Comparison of ENCODE assay signal across 8 cellular contexts in genomic region chr2:74503506-74504475, GRCh38. TPM values are rescaled to one million over a fixed set of nuclear protein-coding genes. Genes with fewer than 3 reads are reported as not detected.
A peak's percentile ranks its signal among the peaks of the same experiment; 100 is the strongest.
DNase-seq lines count a peak whose midpoint lies in the region; ATAC-seq, FAIRE-seq and TF ChIP-seq lines count a peak whose summit lies in the region.

No MANE protein-coding gene starts in this region.

- intact Hi-C loops in natural killer cell (cut with micrococcal nuclease), result loop anchor here (1.0 kb wide), 1 partner anchor 20 kb away; the partner anchor contains the start of gene TTC31

- H3K79me1 ChIP-seq in H1 (ENCODE audit: low read depth, low read length), result no peaks in the 10 kb centered on the region

- H3K27me3 ChIP-seq in ACC112 (ENCODE audit: insufficient read depth, low read length) (no peaks in the 10 kb centered on the region), MM.1S (replicated peaks; ENCODE audit: insufficient read depth, low read length) (peaks cover 14% of the 10 kb centered on the region), H1 (replicated peaks in 1 of 4; ENCODE audit: control insufficient read depth in 3 of 4, extremely low read depth in 1 of 4, insufficient read depth in 3 of 4, low read length in 3 of 4) (peaks cover 58 to 81% (median 79%) of the 10 kb centered on the region in 4 experiments)

- no peaks in the 10 kb centered on the region for H3K36me3 Mint-ChIP-seq in natural killer cell

- 9% methylated on average over 45 of the region's 45 CpGs; no CpG with 5 or more reads in 1 of the 2 experiments for WGBS in H1 (ENCODE audit: extremely low coverage in 1 of 2, insufficient coverage in 1 of 2, insufficient read length in 1 of 2, insufficient replicate concordance in 2 of 2, low coverage in 1 of 2, low lambda C conversion rate in 2 of 2, missing lambda C conversion rate in 1 of 2), 2 experiments

- H3K27ac ChIP-seq in ACC112 (ENCODE audit: low read depth, low read length) (peak overlapping the region; percentile 82), MM.1S (ENCODE audit: low read length) (no peak overlapping the region), H1 (ENCODE audit: low read depth, low read length) (no peak overlapping the region)

- H3K4me1 ChIP-seq in ACC112 (ENCODE audit: control insufficient read depth, insufficient read depth, low read length, unreplicated experiment) (peaks cover 34% of the 10 kb centered on the region), MM.1S (ENCODE audit: low read length) (peaks cover 14% of the 10 kb centered on the region), H1 (replicated peaks in 1 of 4; ENCODE audit: control insufficient read depth in 3 of 4, insufficient read depth in 4 of 4, low read length in 3 of 4) (peaks cover 10 to 53% (median 36%) of the 10 kb centered on the region in 4 experiments)

- peak overlapping the region; percentile 57 for H2AFZ ChIP-seq in ACC112 (ENCODE audit: low read length, unreplicated experiment)
- peak overlapping the region; percentile 96 for H2AFZ ChIP-seq in MM.1S (ENCODE audit: low read length)
- H2AFZ ChIP-seq in H1 (ENCODE audit: low read length), result no peak overlapping the region

- no peaks in the 10 kb centered on the region for H3K9me2 ChIP-seq in MM.1S (replicated peaks; ENCODE audit: insufficient read depth, low read length)

- TF ChIP-seq POLR2A in H1 (IDR thresholded peaks at IDR 0.05; ENCODE audit: control extremely low read depth in 1 of 2, low read depth in 2 of 2, low read length in 2 of 2), result no peak

- H3F3A ChIP-seq in MM.1S (ENCODE audit: insufficient read depth, low read length), result 0 out of 2 replicates have a peak, but pooled peaks cover 14% of the 10 kb centered on the region

- H2BK15ac ChIP-seq in H1 (ENCODE audit: low read length), result no peak overlapping the region; the same call in 1 of the 2 replicates

- TF ChIP-seq CTCF in MM.1S (IDR thresholded peaks at IDR 0.05; ENCODE audit: low read length) (no peak), H1 (IDR thresholded peaks at IDR 0.05; ENCODE audit: control extremely low read depth in 1 of 3, insufficient read depth in 1 of 3, low read depth in 1 of 3, low read length in 3 of 3) (no peak), natural killer cell (IDR thresholded peaks at IDR 0.05) (no peak)

- ATAC-seq in natural killer cell (no peak), HG03159 (IDR thresholded peaks at IDR 0.05; ENCODE audit: unreplicated experiment) (no peak)

- no peak overlapping the region for H4K5ac ChIP-seq in H1 (ENCODE audit: insufficient read length, low read depth, low read length)

- no peak overlapping the region for H3K56ac ChIP-seq in H1 (replicated peaks; ENCODE audit: insufficient read length, low read depth, low read length)

- FAIRE-seq in H1 (lab: Jason Lieb, UNC), result no peak

- peak overlapping the region; percentile 90 for H3K4me2 ChIP-seq in MM.1S (ENCODE audit: low read depth, low read length)
- H3K4me2 ChIP-seq in H1 (ENCODE audit: insufficient read depth in 1 of 2, low read depth in 2 of 2, low read length in 2 of 2), result peak overlapping the region; percentile 78 to 88

- H3K79me2 ChIP-seq in ACC112 (ENCODE audit: control insufficient read depth, insufficient read depth, low read length, unreplicated experiment) (peaks cover 32% of the 10 kb centered on the region), MM.1S (ENCODE audit: low read length) (peaks cover 13% of the 10 kb centered on the region), H1 (ENCODE audit: control insufficient read depth in 1 of 2, insufficient read depth in 2 of 2, low read length in 2 of 2) (peaks cover 0 to 3% of the 10 kb centered on the region in 2 experiments; a peak in 1 of 4 replicates)

- H3K4me1 Mint-ChIP-seq in natural killer cell, result peaks cover 51 to 82% of the 10 kb centered on the region in 2 donors

- H3K9me3 Mint-ChIP-seq in natural killer cell, result no peaks in the 10 kb centered on the region

- H4K20me1 ChIP-seq in MM.1S (ENCODE audit: insufficient read depth, low read length) (no peaks in the 10 kb centered on the region), H1 (replicated peaks in 1 of 2; ENCODE audit: control insufficient read depth in 1 of 2, insufficient read depth in 2 of 2, low read length in 2 of 2) (peaks cover 0 to 12% of the 10 kb centered on the region in 2 experiments)

- TF ChIP-seq RAD21 in H1 (IDR thresholded peaks at IDR 0.05 in 1 of 2, conservative IDR thresholded peaks at IDR 0.05 in 1 of 2; ENCODE audit: low read depth in 2 of 2, low read length in 2 of 2), result no peak

- peak overlapping the region; percentile 76 for H3K4me3 ChIP-seq in ACC112 (ENCODE audit: low read depth, low read length)
- peak overlapping the region; percentile 64 for H3K4me3 ChIP-seq in MM.1S (ENCODE audit: low read length)
- peak overlapping the region; percentile 36 to 65 (median 54) for H3K4me3 ChIP-seq in H1 (ENCODE audit: extremely low read depth in 1 of 4, insufficient read depth in 2 of 4, low read depth in 3 of 4, low read length in 4 of 4)

- H2AK5ac ChIP-seq in H1 (ENCODE audit: low read depth, low read length), result no peak overlapping the region; the same call in 1 of the 2 replicates

- H4K8ac ChIP-seq in H1 (ENCODE audit: extremely low read depth, insufficient read depth, low read length), result no peak overlapping the region; the same call in none of the 2 replicates

- DNase-seq in MM.1S (no peak), H1 (ENCODE audit: low read depth in 1 of 2, low spot score in 2 of 2) (peak in 1 of 2 experiments; percentile 67), natural killer cell (no peak), HuH-7 (ENCODE audit: low spot score) (no peak), AML-193 (lab: John Stamatoyannopoulos, UW) (no peak)
- no peak for DNase-seq in effector CD8-positive, alpha-beta T cell (lab: John Stamatoyannopoulos, UW)

- no peak overlapping the region for H2BK120ac ChIP-seq in H1 (replicated peaks; ENCODE audit: low read depth, low read length)

- H3K4me3 Mint-ChIP-seq in natural killer cell, result peak overlapping the region; percentile 88

- no peak overlapping the region for H3K14ac ChIP-seq in H1 (ENCODE audit: insufficient read length)

- peaks cover 34% of the 10 kb centered on the region for H3K23me2 ChIP-seq in H1 (ENCODE audit: low read depth, low read length)

- H3K23ac ChIP-seq in H1 (ENCODE audit: insufficient read length), result no peak overlapping the region

- H3K9ac ChIP-seq in MM.1S (ENCODE audit: low read length), result peak overlapping the region; percentile 44; the same call in 1 of the 2 replicates
- H3K9ac ChIP-seq in H1 (replicated peaks in 1 of 4; ENCODE audit: extremely low read depth in 1 of 4, low read depth in 3 of 4, low read length in 3 of 4), result no peak overlapping the region; a peak in 2 of 7 replicates

- peak overlapping the region; percentile 12 for H4K91ac ChIP-seq in H1 (replicated peaks; ENCODE audit: insufficient read length, low read length)

- H3K4ac ChIP-seq in H1 (replicated peaks; ENCODE audit: insufficient read length, low read depth, low read length), result no peak overlapping the region

- no peaks in the 10 kb centered on the region for H3K9me3 ChIP-seq in MM.1S (replicated peaks; ENCODE audit: insufficient read depth, low read length)
- no peaks in the 10 kb centered on the region for H3K9me3 ChIP-seq in H1 (ENCODE audit: insufficient read depth in 2 of 2, low read depth in 1 of 2, low read length in 1 of 2)

- peaks cover 0 to 8% of the 10 kb centered on the region in 2 donors for H3K27me3 Mint-ChIP-seq in natural killer cell (ENCODE audit: low read depth in 2 of 2)

- no peak overlapping the region for H2BK12ac ChIP-seq in H1 (ENCODE audit: low read depth, low read length)

- H3K27ac Mint-ChIP-seq in natural killer cell, result peak overlapping the region; percentile 84 to 90

- H3K18ac ChIP-seq in H1 (ENCODE audit: extremely low read depth, low read length), result peak overlapping the region; percentile 32

- CTCF ChIA-PET in H1 (lab: Charles Lee; ENCODE audit: partially characterized antibody), result interaction anchor here (0.8 to 3.5 kb wide), 20 partner anchors 10 to 112 kb away, joined by 3 to 20 read pairs (median 3); partner anchors contain the start of genes CCDC142, DQX1, INO80B and TLX2

- H2BK20ac ChIP-seq in H1 (ENCODE audit: low read length), result no peak overlapping the region

- no peaks in the 10 kb centered on the region for H3K36me3 ChIP-seq in ACC112 (ENCODE audit: insufficient read depth, low read length)
- H3K36me3 ChIP-seq in MM.1S (replicated peaks; ENCODE audit: insufficient read depth, low read length), result no peaks in the 10 kb centered on the region
- peaks cover 0 to 9% (median 4%) of the 10 kb centered on the region in 4 experiments; a peak in 6 of 8 replicates for H3K36me3 ChIP-seq in H1 (ENCODE audit: control insufficient read depth in 2 of 4, insufficient read depth in 4 of 4, low read length in 3 of 4)

- TF ChIP-seq EP300 in H1 (IDR thresholded peaks at IDR 0.05; ENCODE audit: borderline replicate concordance in 1 of 2, low read depth in 2 of 2, low read length in 2 of 2), result no peak

- H2BK5ac ChIP-seq in H1 (ENCODE audit: low read depth, low read length), result no peak overlapping the region

- POLR2A ChIA-PET in H1 (lab: Charles Lee; ENCODE audit: partially characterized antibody), result interaction anchor here (0.6 to 9.4 kb wide), 18 partner anchors 8 to 84 kb away, joined by 3 to 73 read pairs (median 6); partner anchors contain the start of genes AUP1, CCDC142, DQX1 and HTRA2

RNA-seq across cellular contexts. Expression of gene PCGF1, which starts 3.7 kb away (rescaled TPM):
- 10.0 and 13.8 TPM in 2 replicates for total RNA-seq in H1 (2021; fragmentation: NEBNext Ultra II Directional; extraction: Animal tissue kit (Norgen Biotek cat#: 25700))
- polyA plus RNA-seq in H1 (2011; rRNA removed), result 12.1 and 23.7 TPM in 2 replicates
- polyA plus RNA-seq in H1 (2011; cell fraction: cytosol; rRNA removed), result 15.4 TPM
- 13.2 TPM for polyA plus RNA-seq in H1 (2011; cell fraction: nucleus; rRNA removed)
- 9.2 to 15.1 TPM (median 14.9 TPM) in 4 replicates for polyA plus RNA-seq in H1 (2012, experiment 1 of 2)
- 10.1 TPM for polyA plus RNA-seq in H1 (2012, experiment 2 of 2)
- 10.7 TPM for polyA plus RNA-seq in H1 (2013, experiment 1 of 2)
- 8.6 TPM for polyA plus RNA-seq in H1 (2013, experiment 2 of 2)
- 17.4 and 23.0 TPM in 2 replicates for polyA minus RNA-seq in H1 (2011; rRNA and poly(A)+ RNA removed)
- polyA minus RNA-seq in H1 (2011; cell fraction: cytosol; rRNA and poly(A)+ RNA removed), result 11.3 TPM
- polyA minus RNA-seq in H1 (2011; cell fraction: nucleus; rRNA and poly(A)+ RNA removed), result 14.3 TPM
- 10 to 100 TPM; 22.9 to 35.9 (median 33.2) TPM for total RNA-seq in natural killer cell

RNA-seq across cellular contexts. Expression of gene LBX2, which starts 4.4 kb away (rescaled TPM):
- total RNA-seq in H1 (2021; fragmentation: NEBNext Ultra II Directional; extraction: Animal tissue kit (Norgen Biotek cat#: 25700)), result 0.55 TPM in 1 of 2 replicates, not detected in the other
- 0.27 and 0.42 TPM in 2 replicates for polyA plus RNA-seq in H1 (2011; rRNA removed)
- polyA plus RNA-seq in H1 (2011; cell fraction: cytosol; rRNA removed), result 2.0 TPM
- polyA plus RNA-seq in H1 (2011; cell fraction: nucleus; rRNA removed), result 0.30 TPM
- polyA plus RNA-seq in H1 (2012, experiment 1 of 2), result 0.25 to 0.66 TPM (median 0.43 TPM) in 4 replicates
- 0.35 TPM for polyA plus RNA-seq in H1 (2012, experiment 2 of 2)
- polyA plus RNA-seq in H1 (2013, experiment 1 of 2), result 0.20 TPM
- 0.17 TPM for polyA plus RNA-seq in H1 (2013, experiment 2 of 2)
- 0.13 TPM in 1 of 2 replicates, not detected in the other for polyA minus RNA-seq in H1 (2011; rRNA and poly(A)+ RNA removed)
- polyA minus RNA-seq in H1 (2011; cell fraction: cytosol; rRNA and poly(A)+ RNA removed), result not detected
- 1.7 TPM for polyA minus RNA-seq in H1 (2011; cell fraction: nucleus; rRNA and poly(A)+ RNA removed)
- total RNA-seq in natural killer cell, result 1 to 10 TPM; 1.7 to 1.9 (median 1.8) TPM

RNA-seq across cellular contexts. Expression of gene TLX2, which starts 10.5 kb away (rescaled TPM):
- 0.15 and 0.17 TPM in 2 replicates for total RNA-seq in H1 (2021; fragmentation: NEBNext Ultra II Directional; extraction: Animal tissue kit (Norgen Biotek cat#: 25700))
- polyA plus RNA-seq in H1 (2011; rRNA removed), result 0.06 and 0.17 TPM in 2 replicates
- polyA plus RNA-seq in H1 (2011; cell fraction: cytosol; rRNA removed), result 0.09 TPM
- polyA plus RNA-seq in H1 (2011; cell fraction: nucleus; rRNA removed), result 0.44 TPM
- polyA plus RNA-seq in H1 (2012, experiment 1 of 2), result 0.11 to 0.47 TPM (median 0.28 TPM) in 4 replicates
- polyA plus RNA-seq in H1 (2012, experiment 2 of 2), result not detected
- 0.06 TPM for polyA plus RNA-seq in H1 (2013, experiment 1 of 2)
- 0.06 TPM for polyA plus RNA-seq in H1 (2013, experiment 2 of 2)
- polyA minus RNA-seq in H1 (2011; rRNA and poly(A)+ RNA removed), result 0.12 TPM in 1 of 2 replicates, not detected in the other
- not detected for polyA minus RNA-seq in H1 (2011; cell fraction: cytosol; rRNA and poly(A)+ RNA removed)
- polyA minus RNA-seq in H1 (2011; cell fraction: nucleus; rRNA and poly(A)+ RNA removed), result 1.1 TPM
- under 1 TPM in 2 of 3 donors, not detected in 1; 0.23 to 0.45 TPM for total RNA-seq in natural killer cell

RNA-seq across cellular contexts. Expression of gene TTC31, which starts 20.9 kb away (rescaled TPM):
- total RNA-seq in H1 (2021; fragmentation: NEBNext Ultra II Directional; extraction: Animal tissue kit (Norgen Biotek cat#: 25700)), result 27.4 and 28.8 TPM in 2 replicates
- polyA plus RNA-seq in H1 (2011; rRNA removed), result 29.9 and 36.1 TPM in 2 replicates
- polyA plus RNA-seq in H1 (2011; cell fraction: cytosol; rRNA removed), result 29.6 TPM
- polyA plus RNA-seq in H1 (2011; cell fraction: nucleus; rRNA removed), result 91.5 TPM
- polyA plus RNA-seq in H1 (2012, experiment 1 of 2), result 20.1 to 25.2 TPM (median 23.8 TPM) in 4 replicates
- 18.1 TPM for polyA plus RNA-seq in H1 (2012, experiment 2 of 2)
- polyA plus RNA-seq in H1 (2013, experiment 1 of 2), result 17.3 TPM
- 17.2 TPM for polyA plus RNA-seq in H1 (2013, experiment 2 of 2)
- 22.5 and 28.6 TPM in 2 replicates for polyA minus RNA-seq in H1 (2011; rRNA and poly(A)+ RNA removed)
- polyA minus RNA-seq in H1 (2011; cell fraction: cytosol; rRNA and poly(A)+ RNA removed), result 15.3 TPM
- 30.2 TPM for polyA minus RNA-seq in H1 (2011; cell fraction: nucleus; rRNA and poly(A)+ RNA removed)
- total RNA-seq in natural killer cell, result 10 to 100 TPM; 51.3 to 59.7 (median 53.1) TPM

RNA-seq across cellular contexts. Expression of gene CCDC142, which starts 21.0 kb away (rescaled TPM):
- 10.7 and 12.1 TPM in 2 replicates for total RNA-seq in H1 (2021; fragmentation: NEBNext Ultra II Directional; extraction: Animal tissue kit (Norgen Biotek cat#: 25700))
- polyA plus RNA-seq in H1 (2011; rRNA removed), result 6.0 and 6.7 TPM in 2 replicates
- 5.9 TPM for polyA plus RNA-seq in H1 (2011; cell fraction: cytosol; rRNA removed)
- polyA plus RNA-seq in H1 (2011; cell fraction: nucleus; rRNA removed), result 20.6 TPM
- polyA plus RNA-seq in H1 (2012, experiment 1 of 2), result 5.5 to 8.1 TPM (median 6.8 TPM) in 4 replicates
- polyA plus RNA-seq in H1 (2012, experiment 2 of 2), result 4.4 TPM
- 5.4 TPM for polyA plus RNA-seq in H1 (2013, experiment 1 of 2)
- 3.8 TPM for polyA plus RNA-seq in H1 (2013, experiment 2 of 2)
- 20.4 and 22.4 TPM in 2 replicates for polyA minus RNA-seq in H1 (2011; rRNA and poly(A)+ RNA removed)
- polyA minus RNA-seq in H1 (2011; cell fraction: cytosol; rRNA and poly(A)+ RNA removed), result 10.3 TPM
- 30.3 TPM for polyA minus RNA-seq in H1 (2011; cell fraction: nucleus; rRNA and poly(A)+ RNA removed)
- 10 to 100 TPM; 14.9 to 25.2 (median 15.6) TPM for total RNA-seq in natural killer cell
